Comparison of ENCODE assay signal across 8 cellular contexts in the genomic region with DNA sequence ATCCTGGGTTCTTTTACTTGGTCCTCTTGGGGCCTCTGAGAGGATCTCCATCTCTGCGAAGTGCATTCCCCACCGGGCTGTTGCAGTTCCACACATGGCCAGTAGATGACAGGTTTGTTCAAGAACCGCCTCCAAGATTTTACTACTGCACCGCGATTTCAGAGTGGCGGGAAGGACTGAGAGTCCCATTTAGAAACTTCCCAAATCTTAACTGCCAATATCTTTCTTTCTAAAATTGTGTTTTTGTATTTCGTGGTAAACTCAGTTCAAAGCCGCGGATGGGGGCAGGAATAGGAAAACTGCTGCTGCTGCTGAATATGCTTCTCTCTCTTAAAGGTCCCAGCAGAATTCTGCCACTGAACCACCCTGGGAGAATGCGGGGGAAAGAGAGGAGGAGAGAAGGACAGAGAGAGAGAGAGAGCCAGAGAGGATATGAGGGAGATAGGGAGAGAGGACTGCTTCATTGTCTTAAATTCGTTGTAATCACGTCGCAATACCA.
A peak's percentile ranks its signal among the peaks of the same experiment; 100 is the strongest.
DNase-seq lines count a peak whose midpoint lies in the region; ATAC-seq and TF ChIP-seq lines count a peak whose summit lies in the region.

No MANE protein-coding gene starts in this region.

- DNase-seq in NCI-H226 (peak; percentile 54), kidney glomerular epithelial cell (lab: John Stamatoyannopoulos, UW) (peak; percentile 59)
- peak; percentile 64 to 70 for DNase-seq in central memory CD8-positive, alpha-beta T cell (ENCODE audit: low spot score in 2 of 2)
- DNase-seq in stimulated activated CD4-positive, alpha-beta T cell treated with anti-CD3 and anti-CD28 coated beads, Interleukin-4, amount 100 ng/mL, for 1 hour, result peak; percentile 78

- TF ChIP-seq CTCF in 22Rv1 (IDR thresholded peaks at IDR 0.05) (peak; percentile 96), GM12874 (IDR thresholded peaks at IDR 0.05; ENCODE audit: insufficient read depth, low read depth, low read length) (peak; percentile 96)

- no peak overlapping the region for H3K27ac Mint-ChIP-seq in central memory CD8-positive, alpha-beta T cell (ENCODE audit: low read depth)

- H3K4me3 Mint-ChIP-seq in central memory CD8-positive, alpha-beta T cell, result no peak overlapping the region

- H3K27me3 Mint-ChIP-seq in central memory CD8-positive, alpha-beta T cell, result peaks cover 77% of the 10 kb centered on the region

- ATAC-seq in activated CD4-positive, CD25-positive, alpha-beta regulatory T cell treated with anti-CD3 and anti-CD28 coated beads, Interleukin-2, amount 50 U/mL, for 24 hours, result peak; percentile 45 to 52
- ATAC-seq in central memory CD8-positive, alpha-beta T cell (replicated peaks; ENCODE audit: extremely low read depth, poor library complexity, severe bottlenecking), result peak; percentile 31
- ATAC-seq in GM21447 (IDR thresholded peaks at IDR 0.05; ENCODE audit: unreplicated experiment), result no peak

- H3K4me1 Mint-ChIP-seq in central memory CD8-positive, alpha-beta T cell, result peaks cover 12% of the 10 kb centered on the region

- no peaks in the 10 kb centered on the region for H3K9me3 Mint-ChIP-seq in central memory CD8-positive, alpha-beta T cell

- peaks cover 1% of the 10 kb centered on the region for H3K36me3 Mint-ChIP-seq in central memory CD8-positive, alpha-beta T cell (ENCODE audit: insufficient read depth)

- no peak overlapping the region for H3K27ac ChIP-seq in 22Rv1
